ENCODE assay signal across 30 cellular contexts in the genomic region with DNA sequence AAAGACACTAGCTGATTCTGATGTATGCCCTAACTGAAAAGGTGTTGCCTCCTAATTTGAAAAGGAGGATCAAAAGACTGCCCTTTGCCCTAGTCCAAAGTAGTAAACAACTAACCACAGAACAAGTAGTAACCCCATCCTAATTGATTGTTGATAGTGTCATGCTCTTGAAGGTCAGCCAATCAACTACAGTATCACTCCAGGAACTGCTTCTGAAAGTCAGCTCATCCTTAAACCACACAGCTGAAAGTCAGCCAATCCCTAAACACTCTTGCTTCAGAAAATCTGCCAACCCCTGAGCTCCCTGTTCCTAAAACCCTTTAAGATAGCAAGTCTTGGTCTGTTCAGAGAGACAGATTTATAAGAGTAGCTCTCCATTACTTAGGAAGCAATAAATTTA. TPM values are rescaled to one million over a fixed set of nuclear protein-coding genes. Genes with fewer than 3 reads are reported as not detected.
"Had no signal": no experiment of that assay in that cellular context is flagged by ENCODE, and none has a peak within 500 bp of the region (broad histone marks: within the 10 kb centered on the region; RNA-seq: fewer than 3 reads in every experiment).

No MANE protein-coding gene starts in this region.

- H3K27me3 Mint-ChIP-seq: naive B cell; progenitor cell of endocrine pancreas; stimulated activated naive CD8-positive, alpha-beta T cell treated with anti-CD3 and anti-CD28 coated beads, Interleukin-15, amount 100 ng/mL, for 72 hours; type B pancreatic cell had no signal

- ATAC-seq: natural killer cell; psoas muscle; right cardiac atrium; right lobe of liver; stimulated activated effector memory CD8-positive, alpha-beta T cell treated with anti-CD3 and anti-CD28 coated beads, Interleukin-12 subunit alpha, Interleukin-12 subunit beta, amount 100 ng/mL, for 72 hours; stimulated activated naive CD8-positive, alpha-beta T cell treated with anti-CD3 and anti-CD28 coated beads, Interleukin-15, amount 100 ng/mL, for 72 hours; stimulated activated naive CD8-positive, alpha-beta T cell treated with anti-CD3 and anti-CD28 coated beads, Interleukin-15, Interleukin-2, amounts not matched to agents 100 U/mL and 50 U/mL, for 24 hours; upper lobe of right lung had no signal

- H3K4me1 Mint-ChIP-seq: naive B cell; natural killer cell; neural progenitor cell; stimulated activated effector memory CD8-positive, alpha-beta T cell treated with anti-CD3 and anti-CD28 coated beads, Interleukin-12 subunit alpha, Interleukin-12 subunit beta, amount 100 ng/mL, for 72 hours; stimulated activated naive CD8-positive, alpha-beta T cell treated with anti-CD3 and anti-CD28 coated beads, Interleukin-15, amount 100 ng/mL, for 72 hours had no signal

- H3K9ac ChIP-seq: neural progenitor cell, parathyroid adenoma had no signal

- H3K4me3 ChIP-seq: neural progenitor cell, ovary, psoas muscle, right lobe of liver, skin epidermis, suprapubic skin, testis, tibial artery, transverse colon, upper lobe of right lung, uterus had no signal

- H3K4me1 ChIP-seq: neural progenitor cell, psoas muscle, right lobe of liver, suprapubic skin, testis, tibial artery, transverse colon, upper lobe of right lung, uterus had no signal

- H3K9me3 Mint-ChIP-seq: naive B cell; natural killer cell; nephron; neural progenitor cell; stimulated activated effector memory CD8-positive, alpha-beta T cell treated with anti-CD3 and anti-CD28 coated beads, Interleukin-12 subunit alpha, Interleukin-12 subunit beta, amount 100 ng/mL, for 72 hours; stimulated activated naive CD8-positive, alpha-beta T cell treated with anti-CD3 and anti-CD28 coated beads, Interleukin-15, amount 100 ng/mL, for 72 hours; type B pancreatic cell had no signal

- H3K27ac ChIP-seq: neural progenitor cell, ovary, parathyroid adenoma, psoas muscle, right lobe of liver, skin epidermis, suprapubic skin, testis, tibial artery, transverse colon, upper lobe of right lung, uterus had no signal

- H3K36me3 Mint-ChIP-seq: natural killer cell; neural progenitor cell; stimulated activated effector memory CD8-positive, alpha-beta T cell treated with anti-CD3 and anti-CD28 coated beads, Interleukin-12 subunit alpha, Interleukin-12 subunit beta, amount 100 ng/mL, for 72 hours; type B pancreatic cell had no signal

- H3K27ac Mint-ChIP-seq: naive B cell; natural killer cell; neural progenitor cell; progenitor cell of endocrine pancreas; stimulated activated effector memory CD8-positive, alpha-beta T cell treated with anti-CD3 and anti-CD28 coated beads, Interleukin-12 subunit alpha, Interleukin-12 subunit beta, amount 100 ng/mL, for 72 hours; stimulated activated naive CD8-positive, alpha-beta T cell treated with anti-CD3 and anti-CD28 coated beads, Interleukin-15, amount 100 ng/mL, for 72 hours; type B pancreatic cell had no signal

- H3K4me2 ChIP-seq: neural progenitor cell had no signal

- H3K79me2 ChIP-seq: parathyroid adenoma had no signal

- H3K36me3 ChIP-seq: neural progenitor cell, ovary, right lobe of liver, suprapubic skin, tibial artery, transverse colon, upper lobe of right lung, uterus had no signal

- H3K27me3 ChIP-seq: neural progenitor cell, ovary, right lobe of liver, suprapubic skin, testis, tibial artery, transverse colon, upper lobe of right lung, uterus had no signal

- DNase-seq: naive B cell; natural killer cell; occipital lobe; ovary; posterior cingulate gyrus; psoas muscle; right cardiac atrium; right lobe of liver; stimulated activated CD4-positive, alpha-beta T cell treated with anti-CD3 and anti-CD28 coated beads, Interleukin-15, amount 100 ng/mL, for 24 hours; stimulated activated CD4-positive, alpha-beta T cell treated with anti-CD3 and anti-CD28 coated beads, Interleukin-2, amount 100 ng/mL, for 24 hours; stimulated activated CD4-positive, alpha-beta T cell treated with anti-CD3 and anti-CD28 coated beads, Interleukin-2, amount 100 ng/mL, for 48 hours; stimulated activated CD4-positive, alpha-beta T cell treated with anti-CD3 and anti-CD28 coated beads, Interleukin-4, amount 100 ng/mL, for 24 hours; stimulated activated naive CD4-positive, alpha-beta T cell; stimulated activated naive CD8-positive, alpha-beta T cell treated with anti-CD3 and anti-CD28 coated beads, Interleukin-15, amount 100 ng/mL, for 72 hours; stimulated activated naive CD8-positive, alpha-beta T cell treated with anti-CD3 and anti-CD28 coated beads, Interleukin-15, Interleukin-2, amounts not matched to agents 100 U/mL and 50 U/mL, for 24 hours; substantia nigra; testis; tibial artery; transverse colon; upper lobe of right lung; uterus had no signal

- H3K4me3 Mint-ChIP-seq: naive B cell; natural killer cell; nephron; neural progenitor cell; stimulated activated effector memory CD8-positive, alpha-beta T cell treated with anti-CD3 and anti-CD28 coated beads, Interleukin-12 subunit alpha, Interleukin-12 subunit beta, amount 100 ng/mL, for 72 hours; stimulated activated naive CD8-positive, alpha-beta T cell treated with anti-CD3 and anti-CD28 coated beads, Interleukin-15, amount 100 ng/mL, for 72 hours; type B pancreatic cell had no signal

- H3K9me3 ChIP-seq: ovary, psoas muscle, right lobe of liver, suprapubic skin, testis, tibial artery, transverse colon, upper lobe of right lung, uterus had no signal

- H2AFZ ChIP-seq: neural progenitor cell, parathyroid adenoma had no signal

RNA-seq across cellular contexts. Expression of gene CPO, which starts 51.6 kb away (rescaled TPM):
- total RNA-seq: natural killer cell, occipital lobe, osteoblast, transverse colon, upper lobe of right lung had no signal
